In genomic region chr1:66350001-66350547, GRCh38 we compare ENCODE assay signal across 8 cellular contexts.
DNase-seq lines count a peak whose midpoint lies in the region; ATAC-seq and TF ChIP-seq lines count a peak whose summit lies in the region.

No MANE protein-coding gene starts in this region.

- DNase-seq in breast epithelium (ENCODE audit: low spot score in 2 of 2), result no peak
- DNase-seq in AG08395 (ENCODE audit: low spot score), result no peak
- DNase-seq in NCI-H748 treated with DMSO at 0.1 percent for 48 hours (lab: John Stamatoyannopoulos, UW), result no peak
- no peak for DNase-seq in NCI-H1092 (lab: John Stamatoyannopoulos, UW)

- no peak for TF ChIP-seq CTCF in OCI-LY3 (IDR thresholded peaks at IDR 0.05; ENCODE audit: low read depth, low read length)
- no peak for TF ChIP-seq CTCF in breast epithelium (IDR thresholded peaks at IDR 0.05)

- H3K27me3 ChIP-seq in OCI-LY3 (ENCODE audit: low read depth, low read length) (no peaks in the 10 kb centered on the region), breast epithelium (no peaks in the 10 kb centered on the region), muscle layer of duodenum (ENCODE audit: low read depth, low read length) (no peaks in the 10 kb centered on the region)

- intact Hi-C loops in breast epithelium (cut with DNase I; ENCODE audit: low total_unique reads), result loop anchor here (5.0 kb wide), 1 partner anchor 1203 kb away; the partner anchor contains the start of gene AK4

- no peak overlapping the region for H2AFZ ChIP-seq in OCI-LY3 (ENCODE audit: low read depth, low read length)

- H3K9me3 ChIP-seq in OCI-LY3 (ENCODE audit: insufficient read depth, low read length), result no peaks in the 10 kb centered on the region
- no peaks in the 10 kb centered on the region for H3K9me3 ChIP-seq in breast epithelium
- no peaks in the 10 kb centered on the region for H3K9me3 ChIP-seq in muscle layer of duodenum (ENCODE audit: control insufficient read depth in 1 of 2, low read length in 2 of 2)

- TF ChIP-seq POLR2A in breast epithelium (IDR thresholded peaks at IDR 0.05), result no peak

- H3K4me2 ChIP-seq in OCI-LY3 (ENCODE audit: low read length), result peak overlapping the region; percentile 64

- peak overlapping the region; percentile 61 for H3K27ac ChIP-seq in OCI-LY3 (ENCODE audit: low read length)
- H3K27ac ChIP-seq in breast epithelium, result peak overlapping the region; percentile 80 to 83
- H3K27ac ChIP-seq in muscle layer of duodenum (ENCODE audit: low read length), result peak overlapping the region; percentile 41

- peak overlapping the region; percentile 38; the same call in 1 of the 2 replicates for H3K9ac ChIP-seq in OCI-LY3 (ENCODE audit: low read length)

- H3K36me3 ChIP-seq in OCI-LY3 (replicated peaks; ENCODE audit: low read depth, low read length) (peaks cover 12% of the 10 kb centered on the region), breast epithelium (no peaks in the 10 kb centered on the region), muscle layer of duodenum (ENCODE audit: control insufficient read depth in 1 of 2, insufficient read depth in 2 of 2, low read length in 2 of 2) (no peaks in the 10 kb centered on the region)

- ATAC-seq in GM18868 (IDR thresholded peaks at IDR 0.05; ENCODE audit: unreplicated experiment) (peak; percentile 66), HG02840 (IDR thresholded peaks at IDR 0.05; ENCODE audit: low FRiP score, unreplicated experiment) (peak; percentile 62)

- H3K4me3 ChIP-seq in OCI-LY3 (ENCODE audit: low read length) (peak overlapping the region; percentile 52), breast epithelium (peak overlapping the region in 1 of 3 donors; percentile 41), muscle layer of duodenum (ENCODE audit: low read depth in 1 of 2, low read length in 2 of 2) (no peak overlapping the region)

- peaks cover 92% of the 10 kb centered on the region for H4K20me1 ChIP-seq in OCI-LY3 (ENCODE audit: insufficient read depth, low read length)

- H3K4me1 ChIP-seq in OCI-LY3 (ENCODE audit: low read length) (peaks cover 99% of the 10 kb centered on the region), breast epithelium (peaks cover 4 to 9% of the 10 kb centered on the region in 2 donors), muscle layer of duodenum (ENCODE audit: control insufficient read depth in 1 of 2, insufficient read depth in 2 of 2, low read length in 2 of 2) (peaks cover 29 to 46% of the 10 kb centered on the region in 2 donors)

- H3K79me2 ChIP-seq in OCI-LY3 (ENCODE audit: low read length), result peaks cover 100% of the 10 kb centered on the region
